In genomic region chr5:39207628-39208027, GRCh38 we compare ENCODE assay signal across 26 cellular contexts. TPM values are rescaled to one million over a fixed set of nuclear protein-coding genes. Genes with fewer than 3 reads are reported as not detected.
DNase-seq lines count a peak whose midpoint lies in the region; ATAC-seq and TF ChIP-seq lines count a peak whose summit lies in the region.
"Had no signal": no experiment of that assay in that cellular context is flagged by ENCODE, and none has a peak within 500 bp of the region (broad histone marks: within the 10 kb centered on the region; RNA-seq: fewer than 3 reads in every experiment).

No MANE protein-coding gene starts in this region.

- ATAC-seq in central memory CD8-positive, alpha-beta T cell (replicated peaks; ENCODE audit: extremely low read depth, poor library complexity, severe bottlenecking), result no peak
- no peak for ATAC-seq in upper lobe of right lung
- no peak for ATAC-seq in foreskin keratinocyte
- ATAC-seq: gastrocnemius medialis, GM12878, HepG2, right cardiac atrium had no signal

- no peaks in the 10 kb centered on the region for H3K27me3 Mint-ChIP-seq in activated naive CD4-positive, alpha-beta T cell treated with anti-CD3 and anti-CD28 coated beads for 36 hours (ENCODE audit: low read depth)
- no peaks in the 10 kb centered on the region for H3K27me3 Mint-ChIP-seq in central memory CD8-positive, alpha-beta T cell

- H3K9me3 ChIP-seq in Peyer's patch (no peaks in the 10 kb centered on the region), upper lobe of right lung (no peaks in the 10 kb centered on the region)
- H3K9me3 ChIP-seq: gastrocnemius medialis, ovary, SK-N-SH, thoracic aorta had no signal

- peak overlapping the region; percentile 99 for H3K27ac Mint-ChIP-seq in activated naive CD4-positive, alpha-beta T cell treated with anti-CD3 and anti-CD28 coated beads for 36 hours
- peak overlapping the region; percentile 98 for H3K27ac Mint-ChIP-seq in central memory CD8-positive, alpha-beta T cell (ENCODE audit: low read depth)
- H3K27ac Mint-ChIP-seq: HFFc6 had no signal

- no peaks in the 10 kb centered on the region for H3K36me3 ChIP-seq in Peyer's patch
- H3K36me3 ChIP-seq in upper lobe of right lung, result no peaks in the 10 kb centered on the region
- H3K36me3 ChIP-seq: gastrocnemius medialis, ovary, thoracic aorta had no signal

- H3K27me3 ChIP-seq in Peyer's patch (no peaks in the 10 kb centered on the region), upper lobe of right lung (no peaks in the 10 kb centered on the region), foreskin keratinocyte (peaks cover 4% of the 10 kb centered on the region)
- H3K27me3 ChIP-seq: gastrocnemius medialis, ovary had no signal

- peak overlapping the region; percentile 80 for H3K4me3 Mint-ChIP-seq in activated naive CD4-positive, alpha-beta T cell treated with anti-CD3 and anti-CD28 coated beads for 36 hours
- peak overlapping the region; percentile 67 for H3K4me3 Mint-ChIP-seq in central memory CD8-positive, alpha-beta T cell
- H3K4me3 Mint-ChIP-seq: HFFc6 had no signal

- no peaks in the 10 kb centered on the region for H3K4me1 ChIP-seq in Peyer's patch
- peaks cover 6% of the 10 kb centered on the region for H3K4me1 ChIP-seq in upper lobe of right lung
- no peaks in the 10 kb centered on the region for H3K4me1 ChIP-seq in foreskin keratinocyte
- H3K4me1 ChIP-seq: gastrocnemius medialis had no signal

- H3K27ac ChIP-seq in Peyer's patch (peak overlapping the region; percentile 8 to 74 (median 28)), upper lobe of right lung (peak overlapping the region; percentile 18), foreskin keratinocyte (no peak overlapping the region)
- H3K27ac ChIP-seq: dorsolateral prefrontal cortex, gastrocnemius medialis, ovary, thoracic aorta had no signal

- intact Hi-C loops in activated naive CD4-positive, alpha-beta T cell treated with anti-CD3 and anti-CD28 coated beads for 36 hours (cut with micrococcal nuclease), result no loop called here
- intact Hi-C loops in upper lobe of right lung (cut with DNase I), result no loop called here

- no peak for TF ChIP-seq POLR2A in Peyer's patch (IDR thresholded peaks at IDR 0.05)

- CTCF ChIA-PET in activated naive CD4-positive, alpha-beta T cell treated with anti-CD3 and anti-CD28 coated beads for 36 hours (lab: Charles Lee), result interaction anchor here (0.6 to 1.8 kb wide), 2 partner anchors 10 to 19 kb away, joined by 3 to 4 read pairs; no protein-coding TSS in a partner anchor

- H3K4me1 Mint-ChIP-seq in activated naive CD4-positive, alpha-beta T cell treated with anti-CD3 and anti-CD28 coated beads for 36 hours (ENCODE audit: low read depth), result peaks cover 71% of the 10 kb centered on the region
- H3K4me1 Mint-ChIP-seq in central memory CD8-positive, alpha-beta T cell, result peaks cover 89% of the 10 kb centered on the region

- peak; percentile 46 for DNase-seq in activated naive CD4-positive, alpha-beta T cell treated with anti-CD3 and anti-CD28 coated beads for 36 hours
- DNase-seq in activated naive CD4-positive, alpha-beta T cell treated with anti-CD3 and anti-CD28 coated beads, Interleukin-2, amount 50 U/mL, for 16 hours, result no peak
- no peak for DNase-seq in Peyer's patch
- DNase-seq in central memory CD8-positive, alpha-beta T cell (ENCODE audit: low spot score in 2 of 2), result no peak
- DNase-seq in upper lobe of right lung, result no peak
- DNase-seq in foreskin keratinocyte, result no peak
- DNase-seq in SIG-M5 treated with dmso at 0.1 percent for 504 hours (lab: John Stamatoyannopoulos, UW; ENCODE audit: unreplicated experiment), result no peak
- DNase-seq: activated CD4-positive, CD25-positive, alpha-beta regulatory T cell treated with anti-CD3 and anti-CD28 coated beads, Interleukin-2, amount 50 U/mL, for 72 hours; anterior cingulate cortex; caudate nucleus; DMS53; dorsolateral prefrontal cortex; gastrocnemius medialis; HFFc6; kidney; NCI-H1417 treated with DMSO at 0.1 percent for 48 hours; NCI-H524; ovary; right cardiac atrium; RPMI8226; SK-N-SH had no signal

- H3K9me3 Mint-ChIP-seq in activated naive CD4-positive, alpha-beta T cell treated with anti-CD3 and anti-CD28 coated beads for 36 hours, result no peaks in the 10 kb centered on the region
- no peaks in the 10 kb centered on the region for H3K9me3 Mint-ChIP-seq in central memory CD8-positive, alpha-beta T cell
- H3K9me3 Mint-ChIP-seq: HFFc6 had no signal

- no peak for TF ChIP-seq CTCF in Peyer's patch (IDR thresholded peaks at IDR 0.05)
- TF ChIP-seq CTCF in upper lobe of right lung (IDR thresholded peaks at IDR 0.05), result no peak
- TF ChIP-seq CTCF in foreskin keratinocyte (conservative IDR thresholded peaks at IDR 0.05), result no peak

- peaks cover 7% of the 10 kb centered on the region for H3K36me3 Mint-ChIP-seq in activated naive CD4-positive, alpha-beta T cell treated with anti-CD3 and anti-CD28 coated beads for 36 hours (ENCODE audit: low read depth)
- peaks cover 27% of the 10 kb centered on the region for H3K36me3 Mint-ChIP-seq in central memory CD8-positive, alpha-beta T cell (ENCODE audit: insufficient read depth)

- no peak overlapping the region for H3K4me3 ChIP-seq in Peyer's patch
- no peak overlapping the region for H3K4me3 ChIP-seq in upper lobe of right lung
- H3K4me3 ChIP-seq: dorsolateral prefrontal cortex, gastrocnemius medialis, GM12878, ovary, thoracic aorta had no signal

RNA-seq across cellular contexts. Expression of gene FYB1, which starts 11.7 kb away (rescaled TPM):
- 100 to 1,000 TPM; 129 TPM for total RNA-seq in activated naive CD4-positive, alpha-beta T cell treated with anti-CD3 and anti-CD28 coated beads for 36 hours
- total RNA-seq in Peyer's patch (100 to 1,000 TPM in 1 of 4 donors, 10 to 100 TPM in 3; 12.1 to 184 (median 17.6) TPM), upper lobe of right lung (45.0 TPM), foreskin keratinocyte (not detected in 2 replicates)
- not detected in 2 replicates for polyA plus RNA-seq in foreskin keratinocyte
- total RNA-seq: epithelial cell of proximal tubule, HepG2, lung microvascular endothelial cell had no signal
- polyA plus RNA-seq: SK-N-SH had no signal

Comparison
In these comparisons a context has a peak if more than half of its experiments do, and no peak if none do; other contexts are left out.
1. RNA of gene FYB1, which starts 11.7 kb away (total RNA-seq): 129 TPM in activated naive CD4-positive, alpha-beta T cell treated with anti-CD3 and anti-CD28 coated beads for 36 hours, 45.0 TPM in upper lobe of right lung (single experiment) and 12.1 to 184 TPM in Peyer's patch; not detected in foreskin keratinocyte; every median in the first group is over 10 times any median in the second.